In the genomic region with DNA sequence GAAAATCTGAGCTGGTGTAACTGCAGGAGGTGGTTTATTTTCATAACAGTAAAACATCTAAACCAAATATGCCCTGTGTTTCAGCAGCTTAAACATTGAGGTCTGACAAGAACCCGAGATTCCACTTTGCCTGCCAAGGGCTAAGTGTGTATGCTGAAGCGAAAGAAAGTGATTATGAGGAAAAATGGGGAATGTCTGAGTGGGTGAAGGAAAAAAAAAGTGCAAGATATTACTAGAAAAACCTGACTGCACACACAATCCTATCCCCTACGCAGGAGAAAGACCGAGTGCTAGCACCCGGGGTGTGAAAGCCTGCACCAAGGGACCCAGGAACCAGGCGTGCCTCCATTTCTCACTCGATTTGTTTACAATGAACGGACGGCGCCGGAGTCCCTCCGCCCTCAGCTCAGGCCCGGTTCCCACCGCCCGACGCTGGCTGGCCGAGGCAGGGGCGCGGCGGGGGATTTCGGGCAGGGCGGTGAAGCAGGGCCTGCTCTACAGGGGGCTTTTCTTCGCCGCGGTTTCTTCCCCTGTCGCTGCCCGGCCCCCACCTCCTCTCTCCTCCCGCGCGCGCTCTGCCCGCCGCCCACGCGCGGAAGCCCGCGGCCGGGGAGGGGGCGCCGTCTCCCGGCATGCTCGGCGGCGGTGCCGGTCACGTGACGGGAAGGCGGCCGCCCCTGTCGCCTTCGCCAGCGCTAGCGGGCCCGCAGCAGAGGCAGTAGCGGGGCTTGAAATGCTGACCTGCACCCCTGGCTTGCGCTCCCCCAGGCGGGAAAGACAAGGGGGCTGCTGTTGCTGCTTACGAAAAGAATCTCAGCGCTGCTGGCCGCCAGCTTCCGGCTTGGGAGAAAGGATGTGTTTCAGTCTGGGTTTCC, we compare ENCODE assay signal across 8 cellular contexts. TPM values are rescaled to one million over a fixed set of nuclear protein-coding genes. Genes with fewer than 3 reads are reported as not detected.
DNase-seq lines count a peak whose midpoint lies in the region; ATAC-seq and TF ChIP-seq lines count a peak whose summit lies in the region.

No MANE protein-coding gene starts in this region.

- peak overlapping the region; percentile 86 for H3K4me3 Mint-ChIP-seq in activated CD4-positive, alpha-beta T cell treated with anti-CD3 and anti-CD28 coated beads, Interleukin-2, amount 10 ng/mL, durations not matched to agents 24 days and 14 days

- peak; percentile 71 for ATAC-seq in HG02938 (IDR thresholded peaks at IDR 0.05; ENCODE audit: unreplicated experiment)

- DNase-seq in NCI-H82 (lab: John Stamatoyannopoulos, UW) (peak; percentile 29), NCI-H82 treated with DMSO at 0.1 percent for 48 hours (lab: John Stamatoyannopoulos, UW; ENCODE audit: unreplicated experiment) (no peak), NCI-H2171 (lab: John Stamatoyannopoulos, UW) (peak; percentile 69), dedifferentiated amniotic fluid mesenchymal stem cell (ENCODE audit: extremely low spot score) (peak; percentile 44)
- peak; percentile 96 for DNase-seq in activated CD4-positive, alpha-beta T cell treated with anti-CD3 and anti-CD28 coated beads, Interleukin-2, amount 10 ng/mL, durations not matched to agents 24 days and 14 days
- DNase-seq in stimulated activated CD4-positive, alpha-beta T cell treated with anti-CD3 and anti-CD28 coated beads, Interleukin-4, amount 100 ng/mL, for 1 hour = peak; percentile 86

- no peak for TF ChIP-seq RAD21 in liver (IDR thresholded peaks at IDR 0.05)

- H3K27me3 Mint-ChIP-seq in activated CD4-positive, alpha-beta T cell treated with anti-CD3 and anti-CD28 coated beads, Interleukin-2, amount 10 ng/mL, durations not matched to agents 24 days and 14 days = no peaks in the 10 kb centered on the region

- no peaks in the 10 kb centered on the region for H3K27me3 ChIP-seq in liver (ENCODE audit: control insufficient read depth in 4 of 4, insufficient read depth in 4 of 4, low read length in 3 of 4)

- under 1% methylated on average over 62 of the region's 62 CpGs for WGBS in liver

- peaks cover 48% of the 10 kb centered on the region for H3K4me1 Mint-ChIP-seq in activated CD4-positive, alpha-beta T cell treated with anti-CD3 and anti-CD28 coated beads, Interleukin-2, amount 10 ng/mL, durations not matched to agents 24 days and 14 days

- peak overlapping the region; percentile 92 for H3K27ac Mint-ChIP-seq in activated CD4-positive, alpha-beta T cell treated with anti-CD3 and anti-CD28 coated beads, Interleukin-2, amount 10 ng/mL, durations not matched to agents 24 days and 14 days

- H3K4me3 ChIP-seq in liver (ENCODE audit: low read depth in 1 of 3, low read length in 3 of 3) = peak overlapping the region; percentile 59 to 90 (median 74)

- peak overlapping the region; percentile 94 to 97 for H3K9ac ChIP-seq in liver (ENCODE audit: low read depth in 1 of 2, low read length in 2 of 2)

- H3K36me3 Mint-ChIP-seq in activated CD4-positive, alpha-beta T cell treated with anti-CD3 and anti-CD28 coated beads, Interleukin-2, amount 10 ng/mL, durations not matched to agents 24 days and 14 days (ENCODE audit: low read depth) = peaks cover 35% of the 10 kb centered on the region

- TF ChIP-seq CTCF in liver (IDR thresholded peaks at IDR 0.05; ENCODE audit: low read depth, low read length, missing input control) = no peak

- peaks cover 0 to 3% (median 0%) of the 10 kb centered on the region in 4 donors for H3K36me3 ChIP-seq in liver (ENCODE audit: control insufficient read depth in 4 of 4, insufficient read depth in 3 of 4, low read depth in 1 of 4, low read length in 3 of 4)

- peak overlapping the region; percentile 97 for H3K27ac ChIP-seq in liver (ENCODE audit: low read depth in 1 of 2, low read length in 2 of 2)

- peaks cover 0 to 8% (median 5%) of the 10 kb centered on the region in 4 donors for H3K4me1 ChIP-seq in liver (ENCODE audit: control insufficient read depth in 4 of 4, insufficient read depth in 4 of 4, low read length in 3 of 4)

- intact Hi-C loops in activated CD4-positive, alpha-beta T cell treated with anti-CD3 and anti-CD28 coated beads, Interleukin-2, amount 10 ng/mL, durations not matched to agents 24 days and 14 days (cut with micrococcal nuclease) = loop anchor here (1.0 to 2.0 kb wide), 6 partner anchors 13 to 126 kb away; a partner anchor contains a TSS

- H3K9me3 Mint-ChIP-seq in activated CD4-positive, alpha-beta T cell treated with anti-CD3 and anti-CD28 coated beads, Interleukin-2, amount 10 ng/mL, durations not matched to agents 24 days and 14 days = no peaks in the 10 kb centered on the region

- no peaks in the 10 kb centered on the region for H3K9me3 ChIP-seq in liver (ENCODE audit: control insufficient read depth in 4 of 4, low read length in 3 of 4)

TF ChIP-seq in liver, 16 proteins besides CTCF, POLR2A, EP300 and RAD21:
- no peak for TF ChIP-seq NR2F2 (IDR thresholded peaks at IDR 0.05)
- no peak for TF ChIP-seq FOXA2 (IDR thresholded peaks at IDR 0.05)
- TF ChIP-seq GABPA (IDR thresholded peaks at IDR 0.05 in 1 of 2, conservative IDR thresholded peaks at IDR 0.05 in 1 of 2) = peak in 1 of 2 donors; percentile 40
- no peak for TF ChIP-seq TAF1 (conservative IDR thresholded peaks at IDR 0.05)
- no peak for TF ChIP-seq HNF4A (conservative IDR thresholded peaks at IDR 0.05)
- TF ChIP-seq, protein P1, sequence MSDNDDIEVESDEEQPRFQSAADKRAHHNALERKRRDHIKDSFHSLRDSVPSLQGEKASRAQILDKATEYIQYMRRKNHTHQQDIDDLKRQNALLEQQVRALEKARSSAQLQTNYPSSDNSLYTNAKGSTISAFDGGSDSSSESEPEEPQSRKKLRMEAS (IDR thresholded peaks at IDR 0.05) = no peak
- TF ChIP-seq SP1 (IDR thresholded peaks at IDR 0.05) = no peak
- peak; percentile 76 to 93 for TF ChIP-seq EGR1 (IDR thresholded peaks at IDR 0.05; ENCODE audit: low read depth in 2 of 2)
- TF ChIP-seq HNF4G (IDR thresholded peaks at IDR 0.05) = no peak
- TF ChIP-seq FOXA1 (IDR thresholded peaks at IDR 0.05) = no peak
- peak; percentile 24 for TF ChIP-seq YY1 (IDR thresholded peaks at IDR 0.05)
- no peak for TF ChIP-seq RXRA (IDR thresholded peaks at IDR 0.05)
- TF ChIP-seq, protein P2, sequence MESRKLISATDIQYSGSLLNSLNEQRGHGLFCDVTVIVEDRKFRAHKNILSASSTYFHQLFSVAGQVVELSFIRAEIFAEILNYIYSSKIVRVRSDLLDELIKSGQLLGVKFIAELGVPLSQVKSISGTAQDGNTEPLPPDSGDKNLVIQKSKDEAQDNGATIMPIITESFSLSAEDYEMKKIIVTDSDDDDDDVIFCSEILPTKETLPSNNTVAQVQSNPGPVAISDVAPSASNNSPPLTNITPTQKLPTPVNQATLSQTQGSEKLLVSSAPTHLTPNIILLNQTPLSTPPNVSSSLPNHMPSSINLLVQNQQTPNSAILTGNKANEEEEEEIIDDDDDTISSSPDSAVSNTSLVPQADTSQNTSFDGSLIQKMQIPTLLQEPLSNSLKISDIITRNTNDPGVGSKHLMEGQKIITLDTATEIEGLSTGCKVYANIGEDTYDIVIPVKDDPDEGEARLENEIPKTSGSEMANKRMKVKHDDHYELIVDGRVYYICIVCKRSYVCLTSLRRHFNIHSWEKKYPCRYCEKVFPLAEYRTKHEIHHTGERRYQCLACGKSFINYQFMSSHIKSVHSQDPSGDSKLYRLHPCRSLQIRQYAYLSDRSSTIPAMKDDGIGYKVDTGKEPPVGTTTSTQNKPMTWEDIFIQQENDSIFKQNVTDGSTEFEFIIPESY (IDR thresholded peaks at IDR 0.05) = no peak
- TF ChIP-seq JUND (IDR thresholded peaks at IDR 0.05) = no peak
- TF ChIP-seq, protein P3, sequence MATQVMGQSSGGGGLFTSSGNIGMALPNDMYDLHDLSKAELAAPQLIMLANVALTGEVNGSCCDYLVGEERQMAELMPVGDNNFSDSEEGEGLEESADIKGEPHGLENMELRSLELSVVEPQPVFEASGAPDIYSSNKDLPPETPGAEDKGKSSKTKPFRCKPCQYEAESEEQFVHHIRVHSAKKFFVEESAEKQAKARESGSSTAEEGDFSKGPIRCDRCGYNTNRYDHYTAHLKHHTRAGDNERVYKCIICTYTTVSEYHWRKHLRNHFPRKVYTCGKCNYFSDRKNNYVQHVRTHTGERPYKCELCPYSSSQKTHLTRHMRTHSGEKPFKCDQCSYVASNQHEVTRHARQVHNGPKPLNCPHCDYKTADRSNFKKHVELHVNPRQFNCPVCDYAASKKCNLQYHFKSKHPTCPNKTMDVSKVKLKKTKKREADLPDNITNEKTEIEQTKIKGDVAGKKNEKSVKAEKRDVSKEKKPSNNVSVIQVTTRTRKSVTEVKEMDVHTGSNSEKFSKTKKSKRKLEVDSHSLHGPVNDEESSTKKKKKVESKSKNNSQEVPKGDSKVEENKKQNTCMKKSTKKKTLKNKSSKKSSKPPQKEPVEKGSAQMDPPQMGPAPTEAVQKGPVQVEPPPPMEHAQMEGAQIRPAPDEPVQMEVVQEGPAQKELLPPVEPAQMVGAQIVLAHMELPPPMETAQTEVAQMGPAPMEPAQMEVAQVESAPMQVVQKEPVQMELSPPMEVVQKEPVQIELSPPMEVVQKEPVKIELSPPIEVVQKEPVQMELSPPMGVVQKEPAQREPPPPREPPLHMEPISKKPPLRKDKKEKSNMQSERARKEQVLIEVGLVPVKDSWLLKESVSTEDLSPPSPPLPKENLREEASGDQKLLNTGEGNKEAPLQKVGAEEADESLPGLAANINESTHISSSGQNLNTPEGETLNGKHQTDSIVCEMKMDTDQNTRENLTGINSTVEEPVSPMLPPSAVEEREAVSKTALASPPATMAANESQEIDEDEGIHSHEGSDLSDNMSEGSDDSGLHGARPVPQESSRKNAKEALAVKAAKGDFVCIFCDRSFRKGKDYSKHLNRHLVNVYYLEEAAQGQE (IDR thresholded peaks at IDR 0.05) = no peak
- TF ChIP-seq, protein P4, sequence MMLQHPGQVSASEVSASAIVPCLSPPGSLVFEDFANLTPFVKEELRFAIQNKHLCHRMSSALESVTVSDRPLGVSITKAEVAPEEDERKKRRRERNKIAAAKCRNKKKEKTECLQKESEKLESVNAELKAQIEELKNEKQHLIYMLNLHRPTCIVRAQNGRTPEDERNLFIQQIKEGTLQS (IDR thresholded peaks at IDR 0.05) = no peak

RNA-seq across cellular contexts. Expression of a gene that starts 35.9 kb away (rescaled TPM):
- 29.3 and 31.2 TPM in 2 replicates for total RNA-seq in activated CD4-positive, alpha-beta T cell treated with anti-CD3 and anti-CD28 coated beads, Interleukin-2, amount 10 ng/mL, durations not matched to agents 24 days and 14 days
- 1 to 10 TPM; 5.6 to 5.8 TPM for total RNA-seq in liver
- polyA plus RNA-seq in liver = 1 to 10 TPM in 1 of 2 donors, under 1 TPM in 1; 0.61 to 1.8 TPM
